ENCODE assay signal across 8 cellular contexts in the genomic region with DNA sequence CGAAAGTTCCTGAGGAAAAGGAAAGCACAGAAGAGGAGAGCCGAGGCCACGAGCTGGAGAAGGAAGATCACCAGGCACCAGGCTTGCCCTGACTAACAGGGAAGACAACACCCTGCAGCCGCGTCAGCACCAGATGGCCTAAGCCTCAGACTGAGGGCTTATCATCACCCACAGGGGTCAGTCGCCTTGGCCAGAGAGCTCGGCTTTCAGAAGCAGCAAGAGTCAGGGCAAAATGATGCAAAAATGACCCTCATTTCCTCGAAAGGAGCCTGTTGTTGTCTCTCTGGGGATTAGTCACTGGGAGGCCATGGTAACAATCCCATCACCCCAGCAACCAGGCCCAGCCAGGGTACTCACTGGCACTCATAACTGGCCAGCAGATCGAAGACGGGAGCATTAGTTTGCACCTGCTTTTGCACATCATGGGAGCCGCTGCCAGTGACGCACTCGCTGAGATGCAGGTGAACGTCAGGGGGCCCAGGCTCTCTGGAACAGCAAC. TPM values are rescaled to one million over a fixed set of nuclear protein-coding genes. Genes with fewer than 3 reads are reported as not detected.
DNase-seq lines count a peak whose midpoint lies in the region; ATAC-seq and TF ChIP-seq lines count a peak whose summit lies in the region.

No MANE protein-coding gene starts in this region.

- POLR2A ChIA-PET in RWPE1 (lab: Yijun Ruan, JAX; ENCODE audit: low non-redundant PET): no interaction called here

- CTCF ChIA-PET in RWPE1 (lab: Yijun Ruan, JAX): no interaction called here

- H3K4me3 Mint-ChIP-seq in osteocyte (ENCODE audit: unreplicated experiment): no peak overlapping the region

- no peak for ATAC-seq in GM19351 (IDR thresholded peaks at IDR 0.05; ENCODE audit: unreplicated experiment)

- peaks cover 72% of the 10 kb centered on the region for H3K4me1 Mint-ChIP-seq in osteocyte (ENCODE audit: unreplicated experiment)

- no peaks in the 10 kb centered on the region for H3K27me3 Mint-ChIP-seq in osteocyte (ENCODE audit: unreplicated experiment)

- peaks cover 7% of the 10 kb centered on the region for H3K36me3 Mint-ChIP-seq in osteocyte (ENCODE audit: unreplicated experiment)

- H3K4me3 ChIP-seq in fibroblast of pulmonary artery (replicated peaks; ENCODE audit: low read depth, low read length): no peak overlapping the region

- peak overlapping the region; percentile 86 for H3K27ac Mint-ChIP-seq in osteocyte (ENCODE audit: unreplicated experiment)

- no peaks in the 10 kb centered on the region for H3K9me3 Mint-ChIP-seq in osteocyte (ENCODE audit: unreplicated experiment)

- DNase-seq in DMS79 treated with DMSO at 0.1 percent for 48 hours (lab: John Stamatoyannopoulos, UW) (peak; percentile 62), RWPE1 (ENCODE audit: low spot score) (no peak), fibroblast of pulmonary artery (ENCODE audit: low read depth) (peak; percentile 97), osteocyte (ENCODE audit: extremely low spot score, unreplicated experiment) (no peak), 8988T (no peak), Kasumi-1 (lab: John Stamatoyannopoulos, UW) (no peak)
- DNase-seq in activated CD4-positive, alpha-beta T cell treated with anti-CD3 and anti-CD28 coated beads, Interleukin-2, amount 50 U/mL, for 4 hours: no peak

- H3K27ac ChIP-seq in RWPE1: peak overlapping the region; percentile 46

- TF ChIP-seq CTCF in RWPE1 (conservative IDR thresholded peaks at IDR 0.05; ENCODE audit: low read depth) (no peak), fibroblast of pulmonary artery (IDR thresholded peaks at IDR 0.05; ENCODE audit: low read length, missing control alignments) (peak; percentile 22), osteocyte (IDR thresholded peaks at IDR 0.05) (no peak)

RNA-seq across cellular contexts. Expression of a gene that starts 42.7 kb away (rescaled TPM):
- total RNA-seq in osteocyte: 87.9 and 88.0 TPM in 2 replicates

Comparison
In these comparisons a context has a peak if more than half of its experiments do, and no peak if none do; other contexts are left out.
1. DNase-seq: peak in DMS79 treated with DMSO at 0.1 percent for 48 hours (single experiment) and fibroblast of pulmonary artery (single experiment); none in RWPE1 (single experiment), osteocyte (single experiment), activated CD4-positive, alpha-beta T cell treated with anti-CD3 and anti-CD28 coated beads, Interleukin-2, amount 50 U/mL, for 4 hours (0 of 2), 8988T (single experiment) and Kasumi-1 (0 of 2).